17 cellular contexts compared by ENCODE assay signal in the genomic region with DNA sequence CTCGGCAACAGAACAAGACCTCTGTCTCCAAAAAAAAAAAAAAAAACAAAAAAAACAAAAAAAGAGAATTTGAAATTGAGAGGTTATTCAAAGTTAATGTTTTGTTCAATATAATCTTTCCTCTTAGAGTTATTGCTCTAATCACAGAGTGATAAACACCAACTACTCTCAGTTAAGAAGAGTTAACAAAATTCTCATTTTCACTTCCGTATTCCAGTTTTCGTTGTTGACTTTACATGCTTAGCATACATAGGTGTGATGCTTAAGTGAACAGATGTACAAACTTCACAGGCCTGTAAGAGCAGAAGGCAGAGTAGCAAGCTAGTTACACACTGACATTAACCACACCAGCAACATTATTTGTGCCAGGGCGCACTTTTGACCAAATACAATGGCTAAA. TPM values are rescaled to one million over a fixed set of nuclear protein-coding genes. Genes with fewer than 3 reads are reported as not detected.
DNase-seq lines count a peak whose midpoint lies in the region; ATAC-seq, FAIRE-seq and TF ChIP-seq lines count a peak whose summit lies in the region.
"Had no signal": no experiment of that assay in that cellular context is flagged by ENCODE, and none has a peak within 500 bp of the region (broad histone marks: within the 10 kb centered on the region; RNA-seq: fewer than 3 reads in every experiment).

No MANE protein-coding gene starts in this region.

- no peaks in the 10 kb centered on the region for H3K9me3 ChIP-seq in OCI-LY1 (ENCODE audit: low read length)
- no peaks in the 10 kb centered on the region for H3K9me3 ChIP-seq in kidney (ENCODE audit: control insufficient read depth in 1 of 2, low read length in 2 of 2)
- no peaks in the 10 kb centered on the region for H3K9me3 ChIP-seq in prostate gland
- H3K9me3 ChIP-seq: adrenal gland, right lobe of liver had no signal

- no peak for TF ChIP-seq POLR2A in prostate gland (IDR thresholded peaks at IDR 0.05)

- intact Hi-C loops in posterior vena cava (cut with DNase I), result no loop called here
- intact Hi-C loops in kidney (cut with DNase I), result no loop called here
- intact Hi-C loops in prostate gland (cut with DNase I), result no loop called here

- H3F3A ChIP-seq in OCI-LY1 (ENCODE audit: insufficient read depth, low read length), result no peaks in the 10 kb centered on the region

- ATAC-seq in GM19035 (IDR thresholded peaks at IDR 0.05; ENCODE audit: unreplicated experiment) (peak; percentile 77), HG02678 (IDR thresholded peaks at IDR 0.05; ENCODE audit: unreplicated experiment) (peak; percentile 69)
- ATAC-seq: right lobe of liver had no signal

- H3K79me2 ChIP-seq in OCI-LY1 (ENCODE audit: insufficient read depth, low read length), result peaks cover 26% of the 10 kb centered on the region

- WGBS in prostate gland, result 94% methylated on average over 4 of the region's 4 CpGs

- peak overlapping the region; percentile 45; the same call in 1 of the 2 replicates for H3K4me2 ChIP-seq in OCI-LY1 (ENCODE audit: low read length)

- H3K9me2 ChIP-seq in OCI-LY1 (ENCODE audit: low read depth, low read length), result no peaks in the 10 kb centered on the region

- DNase-seq in GM10266 (ENCODE audit: extremely low spot score), result peak; percentile 53
- DNase-seq in posterior vena cava (ENCODE audit: low spot score), result no peak
- DNase-seq in kidney, result no peak
- DNase-seq in prostate gland (ENCODE audit: low spot score), result no peak
- DNase-seq in activated naive CD4-positive, alpha-beta T cell (lab: John Stamatoyannopoulos, UW), result no peak
- DNase-seq: adrenal gland, DMS79 treated with DMSO at 0.1 percent for 48 hours, H7, NCI-H1417 treated with DMSO at 0.1 percent for 48 hours, NCI-H526 treated with DMSO at 0.1 percent for 48 hours, nephron progenitor cell, right lobe of liver, SHP77 had no signal

- H2AFZ ChIP-seq in OCI-LY1 (ENCODE audit: low read length), result no peak overlapping the region

- peak overlapping the region; percentile 27; the same call in 1 of the 2 replicates for H3K9ac ChIP-seq in OCI-LY1 (ENCODE audit: low read length)
- H3K9ac ChIP-seq in kidney (ENCODE audit: low read length in 2 of 2), result no peak overlapping the region

- no peak for FAIRE-seq in kidney (lab: Jason Lieb, UNC)

- H3K36me3 ChIP-seq in OCI-LY1 (ENCODE audit: insufficient read depth, low read length) (peaks cover 80% of the 10 kb centered on the region), kidney (ENCODE audit: control insufficient read depth in 1 of 2, insufficient read depth in 2 of 2, low read length in 2 of 2) (peaks cover 17 to 26% of the 10 kb centered on the region in 2 donors), prostate gland (no peaks in the 10 kb centered on the region)

- H3K27ac ChIP-seq in OCI-LY1 (ENCODE audit: low read depth, low read length, poor library complexity, severe bottlenecking) (peak overlapping the region; percentile 81), kidney (ENCODE audit: low read depth in 2 of 2, low read length in 2 of 2) (no peak overlapping the region), prostate gland (no peak overlapping the region)
- H3K27ac ChIP-seq: adrenal gland, epithelial cell of prostate, right lobe of liver had no signal

- H3K4me1 ChIP-seq in OCI-LY1 (ENCODE audit: insufficient read depth, low read length, severe bottlenecking), result peaks cover 15% of the 10 kb centered on the region
- H3K4me1 ChIP-seq in kidney (ENCODE audit: control insufficient read depth in 1 of 2, insufficient read depth in 1 of 2, low read depth in 1 of 2, low read length in 2 of 2), result no peaks in the 10 kb centered on the region
- H3K4me1 ChIP-seq in prostate gland (replicated peaks), result no peaks in the 10 kb centered on the region
- H3K4me1 ChIP-seq: adrenal gland, right lobe of liver had no signal

- H3K4me3 ChIP-seq in OCI-LY1 (ENCODE audit: low read depth, low read length, poor library complexity, severe bottlenecking) (no peak overlapping the region), kidney (ENCODE audit: low read length in 2 of 2) (no peak overlapping the region), prostate gland (no peak overlapping the region)
- H3K4me3 ChIP-seq: adrenal gland, right lobe of liver had no signal

- TF ChIP-seq CTCF in GM10266 (IDR thresholded peaks at IDR 0.05; ENCODE audit: control insufficient read depth, insufficient read depth, low read depth, missing control alignments), result no peak
- TF ChIP-seq CTCF in OCI-LY1 (IDR thresholded peaks at IDR 0.05; ENCODE audit: low read length), result no peak
- TF ChIP-seq CTCF in kidney (IDR thresholded peaks at IDR 0.05; ENCODE audit: borderline replicate concordance, extremely low read depth, insufficient read depth), result no peak
- no peak for TF ChIP-seq CTCF in prostate gland (IDR thresholded peaks at IDR 0.05)

- H3K27me3 ChIP-seq in OCI-LY1 (ENCODE audit: insufficient read depth, low read length) (no peaks in the 10 kb centered on the region), prostate gland (replicated peaks; ENCODE audit: insufficient read depth) (no peaks in the 10 kb centered on the region)
- H3K27me3 ChIP-seq: adrenal gland, right lobe of liver had no signal

- no peaks in the 10 kb centered on the region for H4K20me1 ChIP-seq in OCI-LY1 (ENCODE audit: insufficient read depth, low read length)

RNA-seq across cellular contexts. Expression of gene EIF4ENIF1, which starts 12.3 kb away (rescaled TPM):
- 10 to 100 TPM; 26.0 to 34.5 TPM for total RNA-seq in posterior vena cava
- 39.1 TPM for total RNA-seq in kidney
- 13.8 TPM for polyA plus RNA-seq in kidney (ENCODE audit: insufficient read depth, low read depth, low replicate concordance)
- 10 to 100 TPM; 11.9 to 38.1 TPM for total RNA-seq in prostate gland

RNA-seq across cellular contexts. Expression of gene SFI1, which starts 19.0 kb away (rescaled TPM):
- 10 to 100 TPM; 20.5 to 22.4 TPM for total RNA-seq in posterior vena cava
- total RNA-seq in kidney, result 48.2 TPM
- polyA plus RNA-seq in kidney (ENCODE audit: insufficient read depth, low read depth, low replicate concordance), result 11.4 TPM
- total RNA-seq in prostate gland, result 10 to 100 TPM; 21.5 to 68.8 TPM
